Comparison of ENCODE assay signal across 8 cellular contexts in genomic region chr3:63818282-63819150, GRCh38. TPM values are rescaled to one million over a fixed set of nuclear protein-coding genes. Genes with fewer than 3 reads are reported as not detected.
DNase-seq lines count a peak whose midpoint lies in the region; ATAC-seq, FAIRE-seq and TF ChIP-seq lines count a peak whose summit lies in the region.

No MANE protein-coding gene starts in this region.

- no peaks in the 10 kb centered on the region for H3K27me3 ChIP-seq in WERI-Rb-1 (ENCODE audit: insufficient read depth, low read depth, severe bottlenecking)
- H3K27me3 ChIP-seq in bronchial epithelial cell (ENCODE audit: control insufficient read depth, insufficient read depth, low read length) = no peaks in the 10 kb centered on the region

- no peak for ATAC-seq in HG02840 (IDR thresholded peaks at IDR 0.05; ENCODE audit: low FRiP score, unreplicated experiment)

- no peak overlapping the region for H3K4me3 Mint-ChIP-seq in HFFc6

- H3K27ac ChIP-seq in WERI-Rb-1 = no peak overlapping the region

- TF ChIP-seq CTCF in GM12873 (IDR thresholded peaks at IDR 0.05; ENCODE audit: insufficient read depth, low read depth, low read length, missing control alignments) (peak; percentile 76), HFFc6 (IDR thresholded peaks at IDR 0.05) (peak; percentile 96), WERI-Rb-1 (IDR thresholded peaks at IDR 0.05; ENCODE audit: low read depth, low read length) (peak; percentile 68), bronchial epithelial cell (IDR thresholded peaks at IDR 0.05; ENCODE audit: insufficient read depth, low read length, severe bottlenecking) (peak; percentile 70)

- no peak overlapping the region for H3K4me3 ChIP-seq in WERI-Rb-1 (ENCODE audit: low read depth, low read length)
- H3K4me3 ChIP-seq in bronchial epithelial cell (ENCODE audit: low read depth, low read length) = no peak overlapping the region

- peak; percentile 45 for DNase-seq in HFFc6
- DNase-seq in NCI-H1930 (lab: John Stamatoyannopoulos, UW) = peak; percentile 1 to 30
- peak; percentile 46 for DNase-seq in WERI-Rb-1
- peak; percentile 52 for DNase-seq in bronchial epithelial cell (ENCODE audit: low read depth)
- DNase-seq in kidney glomerular epithelial cell (lab: John Stamatoyannopoulos, UW) = peak; percentile 65
- peak; percentile 36 to 41 for DNase-seq in stimulated activated CD4-positive, alpha-beta T cell treated with anti-CD3 and anti-CD28 coated beads, Interleukin-4, amount 100 ng/mL, for 4 hours

- H3K36me3 ChIP-seq in WERI-Rb-1 (no peaks in the 10 kb centered on the region), bronchial epithelial cell (ENCODE audit: control insufficient read depth, insufficient read depth, low read length) (no peaks in the 10 kb centered on the region)

- H3K4me1 Mint-ChIP-seq in HFFc6 (ENCODE audit: low read depth) = peaks cover 9% of the 10 kb centered on the region; the same call in 1 of the 2 replicates

- H3K27ac Mint-ChIP-seq in HFFc6 = no peak overlapping the region

- no peaks in the 10 kb centered on the region for H3K9me3 ChIP-seq in WERI-Rb-1 (ENCODE audit: severe bottlenecking)

- H3K27me3 Mint-ChIP-seq in HFFc6 (ENCODE audit: insufficient read depth) = no peaks in the 10 kb centered on the region; the same call in 1 of the 2 replicates

- peak; percentile 96 for FAIRE-seq in bronchial epithelial cell (lab: Jason Lieb, UNC)

- no peaks in the 10 kb centered on the region for H3K9me3 Mint-ChIP-seq in HFFc6

- H3K36me3 Mint-ChIP-seq in HFFc6 (ENCODE audit: low read depth) = peaks cover 4% of the 10 kb centered on the region; the same call in 1 of the 2 replicates

RNA-seq across cellular contexts. Expression of gene C3orf49, which starts 0.6 kb away (rescaled TPM):
- not detected for total RNA-seq in HFFc6 (2021; fragmentation: NEBNext Ultra II Directional; extraction: Animal tissue kit (Norgen Biotek cat#: 25700))
- not detected in 2 replicates for total RNA-seq in bronchial epithelial cell

RNA-seq across cellular contexts. Expression of gene THOC7, which starts 45.1 kb away (rescaled TPM):
- 10 to 100 TPM; 68.2 to 82.5 (median 74.3) TPM for total RNA-seq in HFFc6 (2021; fragmentation: NEBNext Ultra II Directional; extraction: Animal tissue kit (Norgen Biotek cat#: 25700))
- total RNA-seq in bronchial epithelial cell = 30.0 and 38.8 TPM in 2 replicates

RNA-seq across cellular contexts. Expression of gene ATXN7, which starts 45.2 kb away (rescaled TPM):
- 10 to 100 TPM; 11.5 to 18.4 (median 15.2) TPM for total RNA-seq in HFFc6 (2021; fragmentation: NEBNext Ultra II Directional; extraction: Animal tissue kit (Norgen Biotek cat#: 25700))
- 8.7 and 9.5 TPM in 2 replicates for total RNA-seq in bronchial epithelial cell
